18 cellular contexts compared by ENCODE assay signal in genomic region chr21:26127073-26127814, GRCh38. TPM values are rescaled to one million over a fixed set of nuclear protein-coding genes. Genes with fewer than 3 reads are reported as not detected.
DNase-seq lines count a peak whose midpoint lies in the region; ATAC-seq, FAIRE-seq and TF ChIP-seq lines count a peak whose summit lies in the region.
"Had no signal": no experiment of that assay in that cellular context is flagged by ENCODE, and none has a peak within 500 bp of the region (broad histone marks: within the 10 kb centered on the region; RNA-seq: fewer than 3 reads in every experiment).

No MANE protein-coding gene starts in this region.

- peaks cover 5% of the 10 kb centered on the region; the same call in 1 of the 2 replicates for H3K36me3 ChIP-seq in SK-N-MC (ENCODE audit: insufficient read depth, low read length)
- H3K36me3 ChIP-seq in HepG2 (replicated peaks in 1 of 2; ENCODE audit: control insufficient read depth in 1 of 2, insufficient read depth in 2 of 2, low read length in 2 of 2): no peaks in the 10 kb centered on the region; a peak in 1 of 5 replicates
- H3K36me3 ChIP-seq in smooth muscle cell (ENCODE audit: low read depth): no peaks in the 10 kb centered on the region

- TF ChIP-seq EP300 in HepG2 (IDR thresholded peaks at IDR 0.05; ENCODE audit: low read depth in 2 of 2, low read length in 2 of 2) (no peak), HepG2 (CRISPR knock-in tag; IDR thresholded peaks at IDR 0.05; ENCODE audit: borderline replicate concordance) (no peak)

- CTCF ChIA-PET in HepG2 (lab: Yijun Ruan, JAX; ENCODE audit: low intra/inter-chr PET ratio, low total read pairs): no interaction called here

- no peak for TF ChIP-seq CTCF in dorsolateral prefrontal cortex (IDR thresholded peaks at IDR 0.05 in 54 of 56, conservative IDR thresholded peaks at IDR 0.05 in 2 of 56; ENCODE audit: low read depth in 1 of 56, partially characterized antibody in 56 of 56)
- TF ChIP-seq CTCF in HepG2 (CRISPR knock-in tag; IDR thresholded peaks at IDR 0.05): no peak
- TF ChIP-seq CTCF in smooth muscle cell (IDR thresholded peaks at IDR 0.05; ENCODE audit: borderline replicate concordance, insufficient read depth, poor library complexity, severe bottlenecking): no peak
- no peak for TF ChIP-seq CTCF in foreskin keratinocyte (conservative IDR thresholded peaks at IDR 0.05)

- intact Hi-C loops in dorsolateral prefrontal cortex (cut with DNase I): no loop called here
- intact Hi-C loops in HepG2 (cut with micrococcal nuclease; ENCODE audit: unreplicated experiment): no loop called here

- no peak overlapping the region for H2AFZ ChIP-seq in HepG2 (ENCODE audit: low read length)
- no peak overlapping the region for H2AFZ ChIP-seq in smooth muscle cell (ENCODE audit: low read depth)

- FAIRE-seq in HepG2 (lab: Jason Lieb, UNC): no peak
- FAIRE-seq: endothelial cell of umbilical vein had no signal

- WGBS in HepG2 (ENCODE audit: low lambda C conversion rate): 56% methylated on average over 1 of the region's 1 CpG
- WGBS in smooth muscle cell (ENCODE audit: low lambda C conversion rate): 88% methylated on average over 1 of the region's 1 CpG

- peaks cover 20% of the 10 kb centered on the region for H3F3A ChIP-seq in smooth muscle cell (ENCODE audit: low read depth)

- H3K9ac ChIP-seq in SK-N-MC (ENCODE audit: insufficient read length): no peak overlapping the region
- H3K9ac ChIP-seq in HepG2 (ENCODE audit: insufficient read depth, low read depth, low read length): no peak overlapping the region
- no peak overlapping the region for H3K9ac ChIP-seq in smooth muscle cell (ENCODE audit: low read depth)

- H3K79me2 ChIP-seq in HepG2 (ENCODE audit: insufficient read depth, low read length) (peaks cover 42% of the 10 kb centered on the region), smooth muscle cell (ENCODE audit: low read depth) (peaks cover 83% of the 10 kb centered on the region)

- no peaks in the 10 kb centered on the region for H3K9me3 ChIP-seq in SK-N-MC (ENCODE audit: low read depth, low read length)
- H3K9me3 ChIP-seq in HepG2 (ENCODE audit: low read length): no peaks in the 10 kb centered on the region
- H3K9me3 ChIP-seq in smooth muscle cell (replicated peaks; ENCODE audit: low read depth): no peaks in the 10 kb centered on the region
- H3K9me3 ChIP-seq: Caco-2 had no signal

- POLR2A ChIA-PET in HepG2 (lab: Yijun Ruan, JAX): no interaction called here

- no peaks in the 10 kb centered on the region for H3K27me3 ChIP-seq in dorsolateral prefrontal cortex
- H3K27me3 ChIP-seq in HepG2 (ENCODE audit: control insufficient read depth in 1 of 2, insufficient read depth in 2 of 2, low read length in 2 of 2): no peaks in the 10 kb centered on the region
- no peaks in the 10 kb centered on the region for H3K27me3 ChIP-seq in smooth muscle cell (ENCODE audit: low read depth)
- no peaks in the 10 kb centered on the region for H3K27me3 ChIP-seq in foreskin keratinocyte

- H4K20me1 ChIP-seq in HepG2 (ENCODE audit: insufficient read depth, low read length): peaks cover 5% of the 10 kb centered on the region
- peaks cover 92% of the 10 kb centered on the region for H4K20me1 ChIP-seq in smooth muscle cell (ENCODE audit: low read depth)

- peak; percentile 57 for ATAC-seq in HepG2
- no peak for ATAC-seq in HG03175 (IDR thresholded peaks at IDR 0.05; ENCODE audit: unreplicated experiment)
- no peak for ATAC-seq in foreskin keratinocyte
- ATAC-seq in SK-N-SH treated with all-trans-retinoic acid at 6 μM for 48 hours: no peak
- ATAC-seq: activated CD4-positive, CD25-positive, alpha-beta regulatory T cell treated with anti-CD3 and anti-CD28 coated beads, Interleukin-2, amount 50 U/mL, for 24 hours; activated T-helper 17 cell treated with anti-CD3 and anti-CD28 coated beads, Interleukin-2, amount 50 U/mL, for 72 hours; T-helper 17 cell had no signal

- no peak overlapping the region for H3K4me2 ChIP-seq in HepG2 (ENCODE audit: low read depth, low read length)
- H3K4me2 ChIP-seq in smooth muscle cell: peak overlapping the region; percentile 72

- no peak for TF ChIP-seq POLR2A in HepG2 (IDR thresholded peaks at IDR 0.05; ENCODE audit: insufficient read depth in 1 of 2, low read depth in 2 of 2, low read length in 2 of 2)

- no TSS peak for BruUV-seq in HepG2 (replicated peaks; lab: Mats Ljungman, UMichigan)

- H3K4me1 ChIP-seq in HepG2 (ENCODE audit: insufficient read depth, low read length) (peaks cover 42% of the 10 kb centered on the region), smooth muscle cell (ENCODE audit: low read depth) (peaks cover 60% of the 10 kb centered on the region), foreskin keratinocyte (peaks cover 71% of the 10 kb centered on the region)

- peak overlapping the region; percentile 39; the same call in 1 of the 2 replicates for H3K4me3 ChIP-seq in SK-N-MC
- H3K4me3 ChIP-seq in dorsolateral prefrontal cortex: peak overlapping the region in 21 of 59 donors; percentile 0 to 40 (median 17)
- no peak overlapping the region for H3K4me3 ChIP-seq in HepG2 (replicated peaks in 1 of 3; ENCODE audit: insufficient read depth in 1 of 3, low read depth in 2 of 3, low read length in 3 of 3)
- peak overlapping the region; percentile 1 for H3K4me3 ChIP-seq in smooth muscle cell

- in situ Hi-C loops in HepG2 (cut with HindIII; ENCODE audit: extremely low pct_ligation_motif_present, low pct_unique_long_range_greater_than_20kb): no loop called here

- no peak for TF ChIP-seq RAD21 in HepG2 (CRISPR knock-in tag; IDR thresholded peaks at IDR 0.05)

- H3K27ac ChIP-seq in SK-N-MC (peak overlapping the region; percentile 79), dorsolateral prefrontal cortex (peak overlapping the region in 50 of 59 donors; percentile 0 to 83 (median 47)), HepG2 (ENCODE audit: extremely low read length, insufficient read depth, low read length) (no peak overlapping the region), smooth muscle cell (ENCODE audit: low read depth) (peak overlapping the region; percentile 86), foreskin keratinocyte (no peak overlapping the region)
- H3K27ac ChIP-seq: HL-60 had no signal

- DNase-seq in SK-N-MC (ENCODE audit: low read depth, low spot score) (no peak), dorsolateral prefrontal cortex (no peak), HepG2 (ENCODE audit: low spot score) (no peak), smooth muscle cell (lab: John Stamatoyannopoulos, UW; ENCODE audit: unreplicated experiment) (no peak), foreskin keratinocyte (no peak)
- DNase-seq: Caco-2; cerebellar nuclear complex; NCI-H2029 treated with DMSO at 0.1 percent for 48 hours; NCI-H524; SHP77; stimulated activated CD4-positive, alpha-beta T cell treated with anti-CD3 and anti-CD28 coated beads, Interleukin-2, amount 100 ng/mL, for 48 hours; T-helper 17 cell had no signal

TF ChIP-seq in HepG2, 621 proteins besides CTCF, POLR2A, EP300 and RAD21 (continues in another document):
- TF ChIP-seq ZNF274 (CRISPR knock-in tag; IDR thresholded peaks at IDR 0.05) (no peak), HNF4A (CRISPR knock-in tag; IDR thresholded peaks at IDR 0.05) (peak; percentile 46; the same call in 1 of the 2 replicates), HNRNPL (IDR thresholded peaks at IDR 0.05; ENCODE audit: low read depth, low read length) (no peak)

TF ChIP-seq in SK-N-SH treated with all-trans-retinoic acid at 6 μM for 48 hours, 23 proteins besides CTCF, POLR2A, EP300 and RAD21 (continues in another document):
- no peak for TF ChIP-seq CSRNP3 (CRISPR knock-in tag; IDR thresholded peaks at IDR 0.05)

RNA-seq across cellular contexts. Expression of gene APP, which starts 43.3 kb away (rescaled TPM):
- total RNA-seq in dorsolateral prefrontal cortex: 1,000 to 10,000 TPM in 97 of 120 experiments, 100 to 1,000 TPM in 23; 450 to 1,423 (median 1,116) TPM
- 33.6 and 70.6 TPM in 2 replicates for total RNA-seq in HepG2 (2016; rRNA removed; fragmentation: Illumina TruSeq; extraction: Trizol)
- 4.5 and 4.6 TPM in 2 replicates for total RNA-seq in HepG2 (2016; cell fraction: cytosol; rRNA removed; fragmentation: Illumina TruSeq; extraction: Trizol; ENCODE audit: low read depth)
- 27.5 and 74.9 TPM in 2 replicates for total RNA-seq in HepG2 (2016; cell fraction: insoluble cytoplasmic fraction; rRNA removed; fragmentation: Illumina TruSeq; extraction: Trizol)
- 9.0 and 10.2 TPM in 2 replicates for total RNA-seq in HepG2 (2016; cell fraction: membrane; rRNA removed; fragmentation: Illumina TruSeq; extraction: Trizol)
- total RNA-seq in HepG2 (2016; cell fraction: nucleus; rRNA removed; fragmentation: Illumina TruSeq; extraction: Trizol): 82.2 and 98.5 TPM in 2 replicates
- 262 and 315 TPM in 2 replicates for polyA plus RNA-seq in HepG2 (2011; rRNA removed)
- polyA plus RNA-seq in HepG2 (2011; cell fraction: cytosol; rRNA removed): 227 and 358 TPM in 2 replicates
- 144 and 194 TPM in 2 replicates for polyA plus RNA-seq in HepG2 (2011; cell fraction: nucleus; rRNA removed)
- 183 and 345 TPM in 2 replicates for polyA plus RNA-seq in HepG2 (2012)
- polyA plus RNA-seq in HepG2 (2016; cell fraction: cytosol; fragmentation: Illumina TruSeq; extraction: Trizol; ENCODE audit: low read depth): 4.5 and 4.7 TPM in 2 replicates
- 41.3 and 45.6 TPM in 2 replicates for polyA plus RNA-seq in HepG2 (2016; cell fraction: insoluble cytoplasmic fraction; fragmentation: Illumina TruSeq; extraction: Trizol; ENCODE audit: low read depth)
- 6.6 and 9.0 TPM in 2 replicates for polyA plus RNA-seq in HepG2 (2016; cell fraction: membrane; fragmentation: Illumina TruSeq; extraction: Trizol; ENCODE audit: low read depth)
- 116 and 117 TPM in 2 replicates for polyA plus RNA-seq in HepG2 (2016; cell fraction: nucleus; fragmentation: Illumina TruSeq; extraction: Trizol; ENCODE audit: insufficient read depth, low read depth)
- 307 and 343 TPM in 2 replicates for polyA minus RNA-seq in HepG2 (2011; rRNA and poly(A)+ RNA removed; ENCODE audit: low replicate concordance)
- polyA minus RNA-seq in HepG2 (2011; cell fraction: cytosol; rRNA and poly(A)+ RNA removed): 128 and 205 TPM in 2 replicates
- 217 and 256 TPM in 2 replicates for polyA minus RNA-seq in HepG2 (2011; cell fraction: nucleus; rRNA and poly(A)+ RNA removed)
- 431 and 459 TPM in 2 replicates for total RNA-seq in smooth muscle cell
- polyA plus RNA-seq in smooth muscle cell: 61.6 and 65.3 TPM in 2 replicates
- total RNA-seq in foreskin keratinocyte: 472 and 479 TPM in 2 replicates
- 270 TPM in 2 replicates for polyA plus RNA-seq in foreskin keratinocyte

Comparison
In these comparisons a context has a peak if more than half of its experiments do, and no peak if none do; other contexts are left out.
1. H3K27ac ChIP-seq: peak in SK-N-MC (single experiment), dorsolateral prefrontal cortex (50 of 59) and smooth muscle cell (single experiment); none in HepG2 (single experiment) and foreskin keratinocyte (single experiment).
2. H3K4me3 ChIP-seq: peak in SK-N-MC (single experiment) and smooth muscle cell (single experiment); none in HepG2 (0 of 3).